ENCODE assay signal across 10 cellular contexts in genomic region chr15:65211157-65211982, GRCh38. TPM values are rescaled to one million over a fixed set of nuclear protein-coding genes. Genes with fewer than 3 reads are reported as not detected.
DNase-seq lines count a peak whose midpoint lies in the region; ATAC-seq, FAIRE-seq and TF ChIP-seq lines count a peak whose summit lies in the region.
"Had no signal": no experiment of that assay in that cellular context is flagged by ENCODE, and none has a peak within 500 bp of the region (broad histone marks: within the 10 kb centered on the region; RNA-seq: fewer than 3 reads in every experiment).

Gene CILP, minus strand, starts transcription at chr15:65211473. Its CDS starts 1,718 bp downstream, at chr15:65209755.

- H3K9me3 ChIP-seq in H1 (ENCODE audit: insufficient read depth in 2 of 2, low read depth in 1 of 2, low read length in 1 of 2) (no peaks in the 10 kb centered on the region), vagina (no peaks in the 10 kb centered on the region)

- H3K27ac ChIP-seq in H1 (ENCODE audit: low read depth, low read length) (no peak within 1 kb of the TSS), vagina (peak within 1 kb of the TSS; percentile 75)
- H3K27ac ChIP-seq: RWPE1 had no signal

- POLR2A ChIA-PET in activated naive CD8-positive, alpha-beta T cell treated with anti-CD3 and anti-CD28 coated beads, Interleukin-2, amount 10 ng/mL, durations not matched to agents 7 days and 5 days (lab: Charles Lee) = no interaction called here
- POLR2A ChIA-PET in H1 (lab: Charles Lee; ENCODE audit: partially characterized antibody) = interaction anchor here (0.6 to 1.2 kb wide), 7 partner anchors 11 to 517 kb away, joined by 3 to 5 read pairs (median 3); partner anchors contain the start of genes CLPX and PARP16

- TF ChIP-seq EP300 in H1 (IDR thresholded peaks at IDR 0.05; ENCODE audit: borderline replicate concordance in 1 of 2, low read depth in 2 of 2, low read length in 2 of 2) = no peak

- H3K56ac ChIP-seq in H1 (replicated peaks; ENCODE audit: insufficient read length, low read depth, low read length) = no peak within 1 kb of the TSS

- H4K20me1 ChIP-seq in H1 (replicated peaks in 1 of 2; ENCODE audit: control insufficient read depth in 1 of 2, insufficient read depth in 2 of 2, low read length in 2 of 2) = peaks cover 0 to 2% of the 10 kb centered on the region in 2 experiments

- H4K91ac ChIP-seq in H1 (replicated peaks; ENCODE audit: insufficient read length, low read length) = no peak within 1 kb of the TSS

- no peak for ATAC-seq in activated naive CD8-positive, alpha-beta T cell treated with anti-CD3 and anti-CD28 coated beads, Interleukin-2, amount 10 ng/mL, durations not matched to agents 7 days and 5 days (ENCODE audit: low read depth)
- no peak for ATAC-seq in activated naive CD8-positive, alpha-beta T cell treated with anti-CD3 and anti-CD28 coated beads, Interleukin-2, amount 50 U/mL, for 24 hours

- H2BK5ac ChIP-seq in H1 (ENCODE audit: low read depth, low read length) = no peak within 1 kb of the TSS

- peaks cover 0 to 4% (median 0%) of the 10 kb centered on the region in 4 experiments; a peak in 3 of 7 replicates for H3K4me1 ChIP-seq in H1 (replicated peaks in 1 of 4; ENCODE audit: control insufficient read depth in 3 of 4, insufficient read depth in 4 of 4, low read length in 3 of 4)
- H3K4me1 ChIP-seq in vagina = peaks cover 38% of the 10 kb centered on the region

- intact Hi-C loops in vagina (cut with DNase I) = no loop called here

- no peaks in the 10 kb centered on the region for H3K23me2 ChIP-seq in H1 (ENCODE audit: low read depth, low read length)

- no peak within 1 kb of the TSS for H3K4me3 ChIP-seq in H1 (ENCODE audit: extremely low read depth in 1 of 4, insufficient read depth in 2 of 4, low read depth in 3 of 4, low read length in 4 of 4)
- H3K4me3 ChIP-seq in vagina = peak within 1 kb of the TSS; percentile 17 to 18

- peaks cover 3% of the 10 kb centered on the region for H3K4me1 Mint-ChIP-seq in activated naive CD8-positive, alpha-beta T cell treated with anti-CD3 and anti-CD28 coated beads, Interleukin-2, amount 10 ng/mL, durations not matched to agents 7 days and 5 days
- H3K4me1 Mint-ChIP-seq in activated naive CD8-positive, alpha-beta T cell treated with anti-CD3 and anti-CD28 coated beads, Interleukin-2, amount 50 U/mL, for 24 hours = peaks cover 4% of the 10 kb centered on the region

- no peak for FAIRE-seq in H1 (lab: Jason Lieb, UNC)

- H3K4ac ChIP-seq in H1 (replicated peaks; ENCODE audit: insufficient read length, low read depth, low read length) = no peak within 1 kb of the TSS

- no peak for DNase-seq in activated naive CD8-positive, alpha-beta T cell treated with anti-CD3 and anti-CD28 coated beads, Interleukin-2, amount 10 ng/mL, durations not matched to agents 7 days and 5 days
- no peak for DNase-seq in activated naive CD8-positive, alpha-beta T cell treated with anti-CD3 and anti-CD28 coated beads, Interleukin-2, amount 50 U/mL, for 24 hours
- DNase-seq in H1 (ENCODE audit: low read depth in 1 of 2, low spot score in 2 of 2) = no peak
- peak; percentile 27 for DNase-seq in mucosa of gallbladder (ENCODE audit: low spot score)
- DNase-seq in vagina (ENCODE audit: extremely low spot score in 2 of 2) = no peak
- DNase-seq in stimulated activated CD4-positive, alpha-beta T cell treated with anti-CD3 and anti-CD28 coated beads, Interleukin-4, amount 100 ng/mL, for 4 hours = no peak
- no peak for DNase-seq in erythroblast (lab: John Stamatoyannopoulos, UW)
- no peak for DNase-seq in stimulated activated CD4-positive, alpha-beta T cell treated with anti-CD3 and anti-CD28 coated beads, Interleukin-12 subunit alpha, Interleukin-12 subunit beta, amount 100 ng/mL, for 4 hours
- DNase-seq: midbrain had no signal

- H3K4me2 ChIP-seq in H1 (ENCODE audit: insufficient read depth in 1 of 2, low read depth in 2 of 2, low read length in 2 of 2) = no peak within 1 kb of the TSS

- TF ChIP-seq CTCF in H1 (IDR thresholded peaks at IDR 0.05; ENCODE audit: control extremely low read depth in 1 of 3, insufficient read depth in 1 of 3, low read depth in 1 of 3, low read length in 3 of 3) (no peak), vagina (IDR thresholded peaks at IDR 0.05) (no peak)

- CTCF ChIA-PET in H1 (lab: Charles Lee; ENCODE audit: partially characterized antibody) = interaction anchor here (0.8 to 7.0 kb wide), 27 partner anchors 9 to 725 kb away, joined by 3 to 87 read pairs (median 5); partner anchors contain the start of gene PARP16

- H4K5ac ChIP-seq in H1 (ENCODE audit: insufficient read length, low read depth, low read length) = no peak within 1 kb of the TSS

- no peak within 1 kb of the TSS for H3K9ac ChIP-seq in H1 (replicated peaks in 1 of 4; ENCODE audit: extremely low read depth in 1 of 4, low read depth in 3 of 4, low read length in 3 of 4)

- H3K23ac ChIP-seq in H1 (ENCODE audit: insufficient read length) = no peak within 1 kb of the TSS

- H3K9me3 Mint-ChIP-seq in activated naive CD8-positive, alpha-beta T cell treated with anti-CD3 and anti-CD28 coated beads, Interleukin-2, amount 10 ng/mL, durations not matched to agents 7 days and 5 days = no peaks in the 10 kb centered on the region
- no peaks in the 10 kb centered on the region for H3K9me3 Mint-ChIP-seq in activated naive CD8-positive, alpha-beta T cell treated with anti-CD3 and anti-CD28 coated beads, Interleukin-2, amount 50 U/mL, for 24 hours

- no peak within 1 kb of the TSS for H2BK20ac ChIP-seq in H1 (ENCODE audit: low read length)

- H3K18ac ChIP-seq in H1 (ENCODE audit: extremely low read depth, low read length) = no peak within 1 kb of the TSS

- H2BK15ac ChIP-seq in H1 (ENCODE audit: low read length) = peak within 1 kb of the TSS; percentile 53; the same call in 1 of the 2 replicates

- H3K27me3 ChIP-seq in H1 (replicated peaks in 1 of 4; ENCODE audit: control insufficient read depth in 3 of 4, extremely low read depth in 1 of 4, insufficient read depth in 3 of 4, low read length in 3 of 4) (no peaks in the 10 kb centered on the region; a peak in 1 of 7 replicates), vagina (no peaks in the 10 kb centered on the region)

- no peak within 1 kb of the TSS for H3K4me3 Mint-ChIP-seq in activated naive CD8-positive, alpha-beta T cell treated with anti-CD3 and anti-CD28 coated beads, Interleukin-2, amount 10 ng/mL, durations not matched to agents 7 days and 5 days
- no peak within 1 kb of the TSS for H3K4me3 Mint-ChIP-seq in activated naive CD8-positive, alpha-beta T cell treated with anti-CD3 and anti-CD28 coated beads, Interleukin-2, amount 50 U/mL, for 24 hours

- no peak for TF ChIP-seq POLR2A in H1 (IDR thresholded peaks at IDR 0.05; ENCODE audit: control extremely low read depth in 1 of 2, low read depth in 2 of 2, low read length in 2 of 2)
- no peak for TF ChIP-seq POLR2A in vagina (IDR thresholded peaks at IDR 0.05)
- TF ChIP-seq POLR2A in erythroblast (IDR thresholded peaks at IDR 0.05; ENCODE audit: low read length) = no peak

- 70% methylated on average over 7 of the region's 8 CpGs; no CpG with 5 or more reads in 1 of the 2 experiments for WGBS in H1 (ENCODE audit: extremely low coverage in 1 of 2, insufficient coverage in 1 of 2, insufficient read length in 1 of 2, insufficient replicate concordance in 2 of 2, low coverage in 1 of 2, low lambda C conversion rate in 2 of 2, missing lambda C conversion rate in 1 of 2), 2 experiments

- no peak for TF ChIP-seq RAD21 in H1 (IDR thresholded peaks at IDR 0.05 in 1 of 2, conservative IDR thresholded peaks at IDR 0.05 in 1 of 2; ENCODE audit: low read depth in 2 of 2, low read length in 2 of 2)

- H3K36me3 Mint-ChIP-seq in activated naive CD8-positive, alpha-beta T cell treated with anti-CD3 and anti-CD28 coated beads, Interleukin-2, amount 10 ng/mL, durations not matched to agents 7 days and 5 days = no peaks in the 10 kb centered on the region
- H3K36me3 Mint-ChIP-seq in activated naive CD8-positive, alpha-beta T cell treated with anti-CD3 and anti-CD28 coated beads, Interleukin-2, amount 50 U/mL, for 24 hours (ENCODE audit: low read depth) = no peaks in the 10 kb centered on the region

- no peaks in the 10 kb centered on the region for H3K79me2 ChIP-seq in H1 (ENCODE audit: control insufficient read depth in 1 of 2, insufficient read depth in 2 of 2, low read length in 2 of 2)

- no peak within 1 kb of the TSS for H2BK120ac ChIP-seq in H1 (replicated peaks; ENCODE audit: low read depth, low read length)

- no peak within 1 kb of the TSS for H2BK12ac ChIP-seq in H1 (ENCODE audit: low read depth, low read length)

- H3K14ac ChIP-seq in H1 (ENCODE audit: insufficient read length) = no peak within 1 kb of the TSS

- no peak within 1 kb of the TSS for H2AK5ac ChIP-seq in H1 (ENCODE audit: low read depth, low read length)

- H3K36me3 ChIP-seq in H1 (ENCODE audit: control insufficient read depth in 2 of 4, insufficient read depth in 4 of 4, low read length in 3 of 4) (no peaks in the 10 kb centered on the region), vagina (no peaks in the 10 kb centered on the region)

- H3K27ac Mint-ChIP-seq in activated naive CD8-positive, alpha-beta T cell treated with anti-CD3 and anti-CD28 coated beads, Interleukin-2, amount 10 ng/mL, durations not matched to agents 7 days and 5 days = peak within 1 kb of the TSS; percentile 28
- no peak within 1 kb of the TSS for H3K27ac Mint-ChIP-seq in activated naive CD8-positive, alpha-beta T cell treated with anti-CD3 and anti-CD28 coated beads, Interleukin-2, amount 50 U/mL, for 24 hours

- peak within 1 kb of the TSS; percentile 28 for H4K8ac ChIP-seq in H1 (ENCODE audit: extremely low read depth, insufficient read depth, low read length)

- no peak within 1 kb of the TSS for H2AFZ ChIP-seq in H1 (ENCODE audit: low read length)

- no peaks in the 10 kb centered on the region for H3K79me1 ChIP-seq in H1 (ENCODE audit: low read depth, low read length)

- no peaks in the 10 kb centered on the region for H3K27me3 Mint-ChIP-seq in activated naive CD8-positive, alpha-beta T cell treated with anti-CD3 and anti-CD28 coated beads, Interleukin-2, amount 10 ng/mL, durations not matched to agents 7 days and 5 days
- H3K27me3 Mint-ChIP-seq in activated naive CD8-positive, alpha-beta T cell treated with anti-CD3 and anti-CD28 coated beads, Interleukin-2, amount 50 U/mL, for 24 hours = no peaks in the 10 kb centered on the region

RNA-seq across cellular contexts. Expression of gene CILP, which starts in this region (rescaled TPM):
- under 1 TPM; 0.17 TPM for total RNA-seq in activated naive CD8-positive, alpha-beta T cell treated with anti-CD3 and anti-CD28 coated beads, Interleukin-2, amount 10 ng/mL, durations not matched to agents 7 days and 5 days
- total RNA-seq in H1 (2021; fragmentation: NEBNext Ultra II Directional; extraction: Animal tissue kit (Norgen Biotek cat#: 25700)) = not detected in 2 replicates
- polyA plus RNA-seq in H1 (2011; rRNA removed) = 0.02 TPM in 1 of 2 replicates, not detected in the other
- not detected for polyA plus RNA-seq in H1 (2011; cell fraction: cytosol; rRNA removed)
- polyA plus RNA-seq in H1 (2011; cell fraction: nucleus; rRNA removed) = 0.03 TPM
- not detected in 4 replicates for polyA plus RNA-seq in H1 (2012, experiment 1 of 2)
- not detected for polyA plus RNA-seq in H1 (2012, experiment 2 of 2)
- polyA plus RNA-seq in H1 (2013, experiment 1 of 2) = not detected
- not detected for polyA plus RNA-seq in H1 (2013, experiment 2 of 2)
- polyA minus RNA-seq in H1 (2011; rRNA and poly(A)+ RNA removed) = not detected in 2 replicates
- polyA minus RNA-seq in H1 (2011; cell fraction: cytosol; rRNA and poly(A)+ RNA removed) = not detected
- polyA minus RNA-seq in H1 (2011; cell fraction: nucleus; rRNA and poly(A)+ RNA removed) = not detected
- total RNA-seq in mucosa of gallbladder = 19.2 TPM
- total RNA-seq in vagina = 129 TPM

Comparison
In these comparisons a context has a peak if more than half of its experiments do, and no peak if none do; other contexts are left out.
1. RNA of gene CILP (total RNA-seq): 129 TPM in vagina (single experiment) and 19.2 TPM in mucosa of gallbladder (single experiment); 0.17 TPM in activated naive CD8-positive, alpha-beta T cell treated with anti-CD3 and anti-CD28 coated beads, Interleukin-2, amount 10 ng/mL, durations not matched to agents 7 days and 5 days and not detected in H1; every median in the first group is over 10 times any median in the second.
2. H3K4me3 ChIP-seq: peak in vagina (2 of 2); none in H1 (0 of 4).